In the genomic region with DNA sequence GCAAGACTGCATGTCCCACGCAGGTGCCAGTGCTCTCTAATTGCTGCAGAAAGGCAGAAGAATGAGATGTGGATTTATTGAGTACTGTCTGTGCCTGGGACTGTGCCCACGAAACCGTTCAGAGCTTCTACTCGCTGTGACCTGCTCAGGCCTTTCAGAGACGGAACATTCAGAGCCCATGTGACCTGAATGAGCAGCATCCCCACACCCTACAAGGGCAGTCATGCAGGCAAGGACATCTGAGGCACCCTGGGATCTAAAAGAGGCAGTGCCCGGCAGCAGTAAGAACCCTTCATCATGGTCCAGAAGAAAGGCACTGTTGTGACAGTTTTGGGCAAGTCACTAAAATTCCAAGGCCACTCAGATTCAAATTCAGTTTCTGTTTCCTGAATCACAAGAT, we compare ENCODE assay signal across 17 cellular contexts. TPM values are rescaled to one million over a fixed set of nuclear protein-coding genes. Genes with fewer than 3 reads are reported as not detected.
A peak's percentile ranks its signal among the peaks of the same experiment; 100 is the strongest.
DNase-seq lines count a peak whose midpoint lies in the region; ATAC-seq, FAIRE-seq and TF ChIP-seq lines count a peak whose summit lies in the region.
"Had no signal": no experiment of that assay in that cellular context is flagged by ENCODE, and none has a peak within 500 bp of the region (broad histone marks: within the 10 kb centered on the region; RNA-seq: fewer than 3 reads in every experiment).

No MANE protein-coding gene starts in this region.

- H3K36me3 Mint-ChIP-seq in activated CD8-positive, alpha-beta memory T cell treated with anti-CD3 and anti-CD28 coated beads, Interleukin-2, amount 10 ng/mL, durations not matched to agents 7 days and 5 days, result no peaks in the 10 kb centered on the region
- H3K36me3 Mint-ChIP-seq: activated naive CD4-positive, alpha-beta T cell treated with anti-CD3 and anti-CD28 coated beads, Interleukin-2, amount 50 U/mL, for 24 hours had no signal

- no peak overlapping the region for H3K4me3 ChIP-seq in bronchial epithelial cell (ENCODE audit: low read depth, low read length)
- no peak overlapping the region for H3K4me3 ChIP-seq in vagina
- H3K4me3 ChIP-seq: K562, skin epidermis, stomach had no signal

- H3K4me3 Mint-ChIP-seq in activated CD8-positive, alpha-beta memory T cell treated with anti-CD3 and anti-CD28 coated beads, Interleukin-2, amount 10 ng/mL, durations not matched to agents 7 days and 5 days, result no peak overlapping the region
- H3K4me3 Mint-ChIP-seq: activated naive CD4-positive, alpha-beta T cell treated with anti-CD3 and anti-CD28 coated beads, Interleukin-2, amount 50 U/mL, for 24 hours had no signal

- CTCF ChIA-PET in activated CD8-positive, alpha-beta memory T cell treated with anti-CD3 and anti-CD28 coated beads, Interleukin-2, amount 10 ng/mL, durations not matched to agents 7 days and 5 days (lab: Charles Lee), result no interaction called here

- no peaks in the 10 kb centered on the region for H3K27me3 ChIP-seq in bronchial epithelial cell (ENCODE audit: control insufficient read depth, insufficient read depth, low read length)
- no peaks in the 10 kb centered on the region for H3K27me3 ChIP-seq in vagina
- H3K27me3 ChIP-seq: stomach had no signal

- H3K4me1 ChIP-seq in vagina, result peaks cover 7% of the 10 kb centered on the region
- H3K4me1 ChIP-seq: stomach had no signal

- H3K9me3 ChIP-seq in vagina, result no peaks in the 10 kb centered on the region
- H3K9me3 ChIP-seq: stomach had no signal

- DNase-seq in GM12892 (ENCODE audit: insufficient read length) (no peak), bronchial epithelial cell (ENCODE audit: low read depth) (no peak), kidney glomerular epithelial cell (lab: John Stamatoyannopoulos, UW) (peak; percentile 54), sciatic nerve (ENCODE audit: low spot score) (no peak), vagina (ENCODE audit: extremely low spot score in 2 of 2) (no peak)
- DNase-seq in activated CD8-positive, alpha-beta memory T cell treated with anti-CD3 and anti-CD28 coated beads, Interleukin-2, amount 10 ng/mL, durations not matched to agents 7 days and 5 days, result no peak
- DNase-seq: AML-193, NCI-H1417, NCI-H345, stomach had no signal

- FAIRE-seq in GM12892 (lab: Jason Lieb, UNC) (peak; percentile 5), bronchial epithelial cell (lab: Jason Lieb, UNC) (peak; percentile 28)
- FAIRE-seq: K562, keratinocyte had no signal

- H3K27ac Mint-ChIP-seq in activated CD8-positive, alpha-beta memory T cell treated with anti-CD3 and anti-CD28 coated beads, Interleukin-2, amount 10 ng/mL, durations not matched to agents 7 days and 5 days, result no peak overlapping the region
- H3K27ac Mint-ChIP-seq: activated naive CD4-positive, alpha-beta T cell treated with anti-CD3 and anti-CD28 coated beads, Interleukin-2, amount 50 U/mL, for 24 hours had no signal

- no peak for TF ChIP-seq POLR2A in GM12892 (IDR thresholded peaks at IDR 0.05; ENCODE audit: low read depth, low read length)
- no peak for TF ChIP-seq POLR2A in vagina (IDR thresholded peaks at IDR 0.05)

- H3K36me3 ChIP-seq in bronchial epithelial cell (ENCODE audit: control insufficient read depth, insufficient read depth, low read length) (no peaks in the 10 kb centered on the region), vagina (no peaks in the 10 kb centered on the region)
- H3K36me3 ChIP-seq: stomach had no signal

- H3K9me3 Mint-ChIP-seq in activated CD8-positive, alpha-beta memory T cell treated with anti-CD3 and anti-CD28 coated beads, Interleukin-2, amount 10 ng/mL, durations not matched to agents 7 days and 5 days (ENCODE audit: low read depth), result no peaks in the 10 kb centered on the region
- H3K9me3 Mint-ChIP-seq: activated naive CD4-positive, alpha-beta T cell treated with anti-CD3 and anti-CD28 coated beads, Interleukin-2, amount 50 U/mL, for 24 hours had no signal

- ATAC-seq in sciatic nerve, result peak; percentile 44
- ATAC-seq in GM19324 (IDR thresholded peaks at IDR 0.05; ENCODE audit: low FRiP score, unreplicated experiment), result no peak
- no peak for ATAC-seq in activated CD8-positive, alpha-beta memory T cell treated with anti-CD3 and anti-CD28 coated beads, Interleukin-2, amount 10 ng/mL, durations not matched to agents 7 days and 5 days
- no peak for ATAC-seq in GM21447 (IDR thresholded peaks at IDR 0.05; ENCODE audit: unreplicated experiment)
- ATAC-seq: K562 had no signal

- peaks cover 5% of the 10 kb centered on the region for H3K27me3 Mint-ChIP-seq in activated CD8-positive, alpha-beta memory T cell treated with anti-CD3 and anti-CD28 coated beads, Interleukin-2, amount 10 ng/mL, durations not matched to agents 7 days and 5 days

- no peaks in the 10 kb centered on the region for H3K4me1 Mint-ChIP-seq in activated CD8-positive, alpha-beta memory T cell treated with anti-CD3 and anti-CD28 coated beads, Interleukin-2, amount 10 ng/mL, durations not matched to agents 7 days and 5 days
- H3K4me1 Mint-ChIP-seq: activated naive CD4-positive, alpha-beta T cell treated with anti-CD3 and anti-CD28 coated beads, Interleukin-2, amount 50 U/mL, for 24 hours had no signal

- no peak overlapping the region for H3K27ac ChIP-seq in vagina
- H3K27ac ChIP-seq: skin epidermis, stomach had no signal

- TF ChIP-seq CTCF in bronchial epithelial cell (IDR thresholded peaks at IDR 0.05; ENCODE audit: insufficient read depth, low read length, severe bottlenecking) (no peak), vagina (IDR thresholded peaks at IDR 0.05) (no peak)

- intact Hi-C loops in sciatic nerve (cut with DNase I) (no loop called here), vagina (cut with DNase I) (loop anchor here (5.0 kb wide), 1 partner anchor 1087 kb away; no protein-coding TSS in a partner anchor)

RNA-seq across cellular contexts. Expression of a gene that starts 15.9 kb away (rescaled TPM):
- 24.8 TPM for polyA plus RNA-seq in GM12892 (2012; ENCODE audit: missing spikeins)
- total RNA-seq in bronchial epithelial cell (under 0.01 and 0.26 TPM in 2 replicates), sciatic nerve (7.0 TPM), vagina (1.5 TPM)
- total RNA-seq in activated CD8-positive, alpha-beta memory T cell treated with anti-CD3 and anti-CD28 coated beads, Interleukin-2, amount 10 ng/mL, durations not matched to agents 7 days and 5 days, result not detected
- total RNA-seq: activated CD8-positive, alpha-beta memory T cell treated with anti-CD3 and anti-CD28 coated beads for 36 hours; K562 had no signal
- polyA plus RNA-seq: K562, keratinocyte had no signal

RNA-seq across cellular contexts. Expression of a gene that starts 16.3 kb away (rescaled TPM):
- 2.8 TPM for polyA plus RNA-seq in GM12892 (2012; ENCODE audit: missing spikeins)
- total RNA-seq in bronchial epithelial cell (under 0.01 and 0.13 TPM in 2 replicates), sciatic nerve (7.4 TPM), vagina (2.5 TPM)
- not detected for total RNA-seq in activated CD8-positive, alpha-beta memory T cell treated with anti-CD3 and anti-CD28 coated beads, Interleukin-2, amount 10 ng/mL, durations not matched to agents 7 days and 5 days
- total RNA-seq: activated CD8-positive, alpha-beta memory T cell treated with anti-CD3 and anti-CD28 coated beads for 36 hours; K562 had no signal
- polyA plus RNA-seq: keratinocyte had no signal
